Comparison of ENCODE assay signal across 9 cellular contexts in genomic region chr3:166013073-166013679, GRCh38.
DNase-seq lines count a peak whose midpoint lies in the region; ATAC-seq and TF ChIP-seq lines count a peak whose summit lies in the region.
"Had no signal": no experiment of that assay in that cellular context is flagged by ENCODE, and none has a peak within 500 bp of the region (broad histone marks: within the 10 kb centered on the region; RNA-seq: fewer than 3 reads in every experiment).

No MANE protein-coding gene starts in this region.

- TF ChIP-seq POLR2A in Peyer's patch (IDR thresholded peaks at IDR 0.05), result no peak
- TF ChIP-seq POLR2A in stomach (IDR thresholded peaks at IDR 0.05), result no peak
- TF ChIP-seq POLR2A in uterus (IDR thresholded peaks at IDR 0.05), result no peak

- H3K27me3 ChIP-seq in Caco-2 (replicated peaks; ENCODE audit: control insufficient read depth, insufficient read depth, low read length), result no peaks in the 10 kb centered on the region
- H3K27me3 ChIP-seq in Peyer's patch, result no peaks in the 10 kb centered on the region
- H3K27me3 ChIP-seq in stomach, result no peaks in the 10 kb centered on the region
- no peaks in the 10 kb centered on the region for H3K27me3 ChIP-seq in uterus

- no peak overlapping the region for H3K27ac Mint-ChIP-seq in Caco-2 (ENCODE audit: unreplicated experiment)
- H3K27ac Mint-ChIP-seq in activated T-cell treated with anti-CD3 and anti-CD28 coated beads, Interleukin-2, amount 50 U/mL, for 24 hours, result no peak overlapping the region

- no peaks in the 10 kb centered on the region for H3K9me3 ChIP-seq in Caco-2
- H3K9me3 ChIP-seq in Peyer's patch, result no peaks in the 10 kb centered on the region
- H3K9me3 ChIP-seq in stomach, result no peaks in the 10 kb centered on the region
- H3K9me3 ChIP-seq in uterus, result no peaks in the 10 kb centered on the region

- intact Hi-C loops in Caco-2 (cut with micrococcal nuclease; ENCODE audit: unreplicated experiment) (loop anchor here (1.0 to 5.0 kb wide), 2 partner anchors 413 to 1339 kb away; no protein-coding TSS in a partner anchor), stomach (cut with DNase I; ENCODE audit: low total_unique reads) (loop anchor here (5.0 to 10.0 kb wide), 2 partner anchors 1022 to 1334 kb away; no protein-coding TSS in a partner anchor), uterus (cut with DNase I; ENCODE audit: low total_unique reads) (no loop called here)

- H3K27me3 Mint-ChIP-seq in Caco-2 (ENCODE audit: insufficient read depth, unreplicated experiment), result no peaks in the 10 kb centered on the region
- H3K27me3 Mint-ChIP-seq in activated T-cell treated with anti-CD3 and anti-CD28 coated beads, Interleukin-2, amount 50 U/mL, for 24 hours, result no peaks in the 10 kb centered on the region

- H3K4me3 ChIP-seq in Caco-2 (ENCODE audit: low read depth, low read length), result no peak overlapping the region
- no peak overlapping the region for H3K4me3 ChIP-seq in Peyer's patch
- no peak overlapping the region for H3K4me3 ChIP-seq in stomach
- no peak overlapping the region for H3K4me3 ChIP-seq in uterus
- H3K4me3 ChIP-seq: lung had no signal

- POLR2A ChIA-PET in Caco-2 (lab: Charles Lee), result no interaction called here

- BruUV-seq in Caco-2 (replicated peaks; lab: Mats Ljungman, UMichigan), result no TSS peak

- peak in 1 of 2 experiments; percentile 48 for DNase-seq in Caco-2
- peak; percentile 85 for DNase-seq in HT-29 (ENCODE audit: low spot score)
- DNase-seq in Peyer's patch, result no peak
- peak; percentile 14 for DNase-seq in fibroblast of the conjunctiva (ENCODE audit: low read depth)
- no peak for DNase-seq in stomach
- no peak for DNase-seq in activated T-cell treated with anti-CD3 and anti-CD28 coated beads, Interleukin-2, amount 50 U/mL, for 24 hours
- DNase-seq in uterus, result no peak

- H3K4me1 Mint-ChIP-seq in Caco-2 (ENCODE audit: low read depth, unreplicated experiment), result no peaks in the 10 kb centered on the region
- H3K4me1 Mint-ChIP-seq in activated T-cell treated with anti-CD3 and anti-CD28 coated beads, Interleukin-2, amount 50 U/mL, for 24 hours (ENCODE audit: low read depth), result no peaks in the 10 kb centered on the region

- no peaks in the 10 kb centered on the region for H3K4me1 ChIP-seq in Caco-2
- H3K4me1 ChIP-seq in Peyer's patch, result no peaks in the 10 kb centered on the region
- no peaks in the 10 kb centered on the region for H3K4me1 ChIP-seq in stomach
- H3K4me1 ChIP-seq in uterus, result no peaks in the 10 kb centered on the region

- H3K36me3 ChIP-seq in Caco-2 (ENCODE audit: control insufficient read depth, insufficient read depth, low read length) (no peaks in the 10 kb centered on the region), Peyer's patch (no peaks in the 10 kb centered on the region), stomach (no peaks in the 10 kb centered on the region), uterus (no peaks in the 10 kb centered on the region)

- no peak for TF ChIP-seq EP300 in stomach (IDR thresholded peaks at IDR 0.05)

- no peaks in the 10 kb centered on the region for H3K9me3 Mint-ChIP-seq in Caco-2 (ENCODE audit: unreplicated experiment)
- peaks cover 7% of the 10 kb centered on the region for H3K9me3 Mint-ChIP-seq in activated T-cell treated with anti-CD3 and anti-CD28 coated beads, Interleukin-2, amount 50 U/mL, for 24 hours

- TF ChIP-seq CTCF in Caco-2 (IDR thresholded peaks at IDR 0.05; ENCODE audit: insufficient read depth in 1 of 2, low read depth in 1 of 2, low read length in 1 of 2, severe bottlenecking in 1 of 2, unreplicated experiment in 1 of 2) (peak; percentile 43), Peyer's patch (IDR thresholded peaks at IDR 0.05) (peak in 4 of 6 experiments; percentile 25 to 39 (median 30)), stomach (IDR thresholded peaks at IDR 0.05) (peak in 1 of 7 experiments; percentile 12), uterus (IDR thresholded peaks at IDR 0.05) (no peak)

- CTCF ChIA-PET in Caco-2 (lab: Charles Lee), result no interaction called here

- no peak for ATAC-seq in HG03520 (IDR thresholded peaks at IDR 0.05; ENCODE audit: unreplicated experiment)

- no peak overlapping the region for H3K4me3 Mint-ChIP-seq in Caco-2 (ENCODE audit: unreplicated experiment)
- H3K4me3 Mint-ChIP-seq in activated T-cell treated with anti-CD3 and anti-CD28 coated beads, Interleukin-2, amount 50 U/mL, for 24 hours, result no peak overlapping the region

- H3K36me3 Mint-ChIP-seq in Caco-2 (ENCODE audit: insufficient read depth, unreplicated experiment), result no peaks in the 10 kb centered on the region
- H3K36me3 Mint-ChIP-seq in activated T-cell treated with anti-CD3 and anti-CD28 coated beads, Interleukin-2, amount 50 U/mL, for 24 hours (ENCODE audit: low read depth), result no peaks in the 10 kb centered on the region

- 7 to 15% (median 11%) methylated on average over 1 of the region's 1 CpG for WGBS in stomach, 5 donors

- H3K27ac ChIP-seq in Peyer's patch (no peak overlapping the region), stomach (no peak overlapping the region), uterus (no peak overlapping the region)

Comparison
In these comparisons a context has a peak if more than half of its experiments do, and no peak if none do; other contexts are left out.
1. DNase-seq: peak in HT-29 (single experiment) and fibroblast of the conjunctiva (single experiment); none in Peyer's patch (0 of 3), stomach (single experiment), activated T-cell treated with anti-CD3 and anti-CD28 coated beads, Interleukin-2, amount 50 U/mL, for 24 hours (single experiment) and uterus (0 of 2).
2. CTCF ChIP-seq: peak in Caco-2 (2 of 2) and Peyer's patch (4 of 6); none in uterus (0 of 4).